In the genomic region with DNA sequence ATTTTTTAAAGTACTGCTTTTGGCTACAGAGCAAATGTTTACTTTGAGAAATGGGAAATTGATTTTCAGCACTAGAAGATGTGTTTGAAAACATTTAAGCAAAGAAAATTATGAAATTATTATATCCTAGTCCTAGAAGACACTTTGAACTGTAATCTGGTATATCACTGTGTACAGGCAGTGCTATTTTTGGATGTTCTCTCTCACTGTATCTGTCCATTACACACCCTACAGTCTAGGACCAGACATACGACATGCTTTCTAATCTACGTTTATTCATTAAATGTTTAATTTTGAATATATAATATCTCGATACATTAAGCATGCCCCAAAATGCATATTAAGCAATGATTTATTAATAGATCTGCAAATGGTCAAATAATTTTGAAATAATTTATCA, we compare ENCODE assay signal across 7 cellular contexts.
"Had no signal": no experiment of that assay in that cellular context is flagged by ENCODE, and none has a peak within 500 bp of the region (broad histone marks: within the 10 kb centered on the region; RNA-seq: fewer than 3 reads in every experiment).

No MANE protein-coding gene starts in this region.

- ATAC-seq: GM23338 had no signal

- FAIRE-seq: H1, H54, HTR-8/SVneo had no signal

- DNase-seq: H9, HCEC 1CT, IMR-90 had no signal
